Comparison of ENCODE assay signal across 9 cellular contexts in the genomic region with DNA sequence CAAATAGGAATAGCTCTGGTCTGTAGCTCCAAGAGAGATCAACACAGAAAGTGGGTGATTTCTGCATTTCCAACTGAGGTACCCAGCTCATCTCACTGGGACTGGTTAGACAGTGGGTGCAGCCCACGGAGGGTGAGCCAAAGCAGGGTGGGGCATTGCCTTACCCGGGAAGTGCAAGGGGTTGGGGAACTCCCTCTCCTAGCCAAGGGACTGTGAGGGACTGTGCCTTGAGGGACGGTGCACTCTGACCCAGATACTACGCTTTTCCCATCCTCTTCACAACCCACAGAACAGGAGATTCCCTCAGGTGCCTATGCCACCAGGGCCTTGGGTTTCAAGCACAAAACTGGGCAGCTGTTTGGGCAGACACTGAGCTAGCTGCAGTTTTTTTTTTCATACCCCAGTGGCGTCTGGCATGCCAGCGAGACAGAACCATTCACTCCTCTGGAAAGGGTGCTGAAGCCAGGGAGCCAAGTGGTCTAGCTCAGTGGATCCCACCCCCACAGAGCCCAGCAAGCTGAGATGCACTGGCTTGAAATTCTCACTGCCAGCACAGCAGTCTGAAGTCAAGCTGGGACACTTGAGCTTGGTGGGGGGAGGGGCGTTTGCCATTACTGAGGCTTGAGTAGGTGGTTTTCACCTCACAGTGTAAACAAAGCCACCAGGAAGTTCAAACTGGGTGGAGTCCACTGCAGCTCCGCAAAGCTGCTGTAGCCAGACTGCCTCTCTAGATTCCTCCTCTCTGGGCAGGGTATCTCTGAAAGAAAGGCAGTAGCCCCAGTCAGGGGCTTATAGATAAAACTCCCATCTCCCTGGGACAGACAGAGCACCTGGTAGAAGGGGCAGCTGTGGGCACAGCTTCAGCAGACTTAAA. TPM values are rescaled to one million over a fixed set of nuclear protein-coding genes. Genes with fewer than 3 reads are reported as not detected.
A peak's percentile ranks its signal among the peaks of the same experiment; 100 is the strongest.
DNase-seq lines count a peak whose midpoint lies in the region; ATAC-seq and TF ChIP-seq lines count a peak whose summit lies in the region.
"Not testable (repeated sequence)": the region's sequence is repeated elsewhere in the genome, so short reads cannot be mapped to it uniquely, and the experiment has no call there.
"Had no signal": no experiment of that assay in that cellular context is flagged by ENCODE, and none has a peak within 500 bp of the region (broad histone marks: within the 10 kb centered on the region; RNA-seq: fewer than 3 reads in every experiment).

No MANE protein-coding gene starts in this region.

- not testable (repeated sequence) for H3K4me3 ChIP-seq in fibroblast of villous mesenchyme (ENCODE audit: low read depth, low read length)

- H3K4me3 Mint-ChIP-seq in WTC11 = peak overlapping the region; percentile 36
- peak overlapping the region; percentile 58 to 83 (median 72) for H3K4me3 Mint-ChIP-seq in naive thymus-derived CD8-positive, alpha-beta T cell

- peak overlapping the region; percentile 46; the same call in 1 of the 2 replicates for H3K27ac Mint-ChIP-seq in WTC11
- H3K27ac Mint-ChIP-seq in naive thymus-derived CD8-positive, alpha-beta T cell = peak overlapping the region; percentile 92 to 99 (median 96)

- peaks cover 16% of the 10 kb centered on the region for H3K36me3 Mint-ChIP-seq in WTC11
- peaks cover 6 to 67% (median 29%) of the 10 kb centered on the region in 3 donors for H3K36me3 Mint-ChIP-seq in naive thymus-derived CD8-positive, alpha-beta T cell

- peaks cover 30% of the 10 kb centered on the region for H3K4me1 Mint-ChIP-seq in WTC11
- H3K4me1 Mint-ChIP-seq in naive thymus-derived CD8-positive, alpha-beta T cell = peaks cover 45 to 93% (median 92%) of the 10 kb centered on the region in 4 donors

- 0 out of 2 replicates have a peak, but pooled peaks have one; percentile 28 for ATAC-seq in WTC11
- peak; percentile 66 to 75 for ATAC-seq in naive thymus-derived CD8-positive, alpha-beta T cell

- not testable (repeated sequence) for H3K27me3 Mint-ChIP-seq in WTC11 (ENCODE audit: low read depth); naive thymus-derived CD8-positive, alpha-beta T cell

- peaks cover 28% of the 10 kb centered on the region for H3K9me3 Mint-ChIP-seq in WTC11
- peaks cover 5 to 63% (median 55%) of the 10 kb centered on the region in 9 donors for H3K9me3 Mint-ChIP-seq in naive thymus-derived CD8-positive, alpha-beta T cell

- peak; percentile 51 for DNase-seq in HT1080 (ENCODE audit: low read depth)
- DNase-seq in NCI-H526 (lab: John Stamatoyannopoulos, UW) = peak; percentile 73 to 88
- peak; percentile 77 for DNase-seq in WTC11 (ENCODE audit: low spot score)
- DNase-seq in activated effector memory CD4-positive, alpha-beta T cell treated with anti-CD3 and anti-CD28 coated beads, Interleukin-2, amount 50 U/mL, for 16 hours = peak; percentile 89
- peak; percentile 36 for DNase-seq in fibroblast of villous mesenchyme (ENCODE audit: low read depth)
- DNase-seq in naive thymus-derived CD8-positive, alpha-beta T cell = peak; percentile 39 to 93 (median 78)
- DNase-seq in stimulated activated CD8-positive, alpha-beta memory T cell treated with anti-CD3 and anti-CD28 coated beads, Interleukin-12 subunit alpha, Interleukin-12 subunit beta, amount 100 ng/mL, for 1 hour (ENCODE audit: low read depth) = peak; percentile 56

- peak overlapping the region; percentile 64 for H3K27ac ChIP-seq in C4-2B

- TF ChIP-seq CTCF in C4-2B (conservative IDR thresholded peaks at IDR 0.05); WTC11 (IDR thresholded peaks at IDR 0.05); fibroblast of villous mesenchyme (IDR thresholded peaks at IDR 0.05; ENCODE audit: insufficient read depth, low read depth, low read length): not testable (repeated sequence)

- CTCF ChIA-PET in WTC11 (lab: Charles Lee) = interaction anchor here (1.1 to 4.5 kb wide), 6 partner anchors 16 to 55 kb away, joined by 3 to 36 read pairs (median 5); a partner anchor contains a TSS

- POLR2A ChIA-PET in WTC11 (lab: Charles Lee) = interaction anchor here (0.8 to 1.0 kb wide), 2 partner anchors 19 to 20 kb away, joined by 3 to 5 read pairs; a partner anchor contains a TSS
- POLR2A ChIA-PET in naive thymus-derived CD8-positive, alpha-beta T cell (lab: Charles Lee) = interaction anchor here (0.6 to 21.9 kb wide), 9 partner anchors 9 to 54 kb away, joined by 3 to 707 read pairs (median 14); a partner anchor contains a TSS

TF ChIP-seq in WTC11, 78 proteins besides CTCF, POLR2A, EP300 and RAD21:
- TF ChIP-seq, protein P1, sequence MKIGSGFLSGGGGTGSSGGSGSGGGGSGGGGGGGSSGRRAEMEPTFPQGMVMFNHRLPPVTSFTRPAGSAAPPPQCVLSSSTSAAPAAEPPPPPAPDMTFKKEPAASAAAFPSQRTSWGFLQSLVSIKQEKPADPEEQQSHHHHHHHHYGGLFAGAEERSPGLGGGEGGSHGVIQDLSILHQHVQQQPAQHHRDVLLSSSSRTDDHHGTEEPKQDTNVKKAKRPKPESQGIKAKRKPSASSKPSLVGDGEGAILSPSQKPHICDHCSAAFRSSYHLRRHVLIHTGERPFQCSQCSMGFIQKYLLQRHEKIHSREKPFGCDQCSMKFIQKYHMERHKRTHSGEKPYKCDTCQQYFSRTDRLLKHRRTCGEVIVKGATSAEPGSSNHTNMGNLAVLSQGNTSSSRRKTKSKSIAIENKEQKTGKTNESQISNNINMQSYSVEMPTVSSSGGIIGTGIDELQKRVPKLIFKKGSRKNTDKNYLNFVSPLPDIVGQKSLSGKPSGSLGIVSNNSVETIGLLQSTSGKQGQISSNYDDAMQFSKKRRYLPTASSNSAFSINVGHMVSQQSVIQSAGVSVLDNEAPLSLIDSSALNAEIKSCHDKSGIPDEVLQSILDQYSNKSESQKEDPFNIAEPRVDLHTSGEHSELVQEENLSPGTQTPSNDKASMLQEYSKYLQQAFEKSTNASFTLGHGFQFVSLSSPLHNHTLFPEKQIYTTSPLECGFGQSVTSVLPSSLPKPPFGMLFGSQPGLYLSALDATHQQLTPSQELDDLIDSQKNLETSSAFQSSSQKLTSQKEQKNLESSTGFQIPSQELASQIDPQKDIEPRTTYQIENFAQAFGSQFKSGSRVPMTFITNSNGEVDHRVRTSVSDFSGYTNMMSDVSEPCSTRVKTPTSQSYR (CRISPR knock-in tag; IDR thresholded peaks at IDR 0.05) = peak; percentile 94
- peak; percentile 92 for TF ChIP-seq FOXK1 (CRISPR knock-in tag; IDR thresholded peaks at IDR 0.05)
- TF ChIP-seq ZNF423 (CRISPR knock-in tag; IDR thresholded peaks at IDR 0.05) = peak; percentile 47

RNA-seq across cellular contexts. Expression of a gene that starts 19.6 kb away (rescaled TPM):
- total RNA-seq in HT1080 (2014; rRNA removed; shearing (Covaris generic)) = 24.5 and 26.7 TPM in 2 replicates
- 21.2 and 28.2 TPM in 2 replicates for polyA plus RNA-seq in HT1080 (2015; cell fraction: cytosol; rRNA removed)
- 78.7 and 108 TPM in 2 replicates for polyA plus RNA-seq in HT1080 (2015; cell fraction: nucleus; rRNA removed)
- total RNA-seq in WTC11 (2021) = 46.4 to 54.3 TPM (median 50.7 TPM) in 3 replicates
- 75.4 and 80.7 TPM in 2 replicates for total RNA-seq in fibroblast of villous mesenchyme
- 100 to 1,000 TPM; 133 to 138 TPM for total RNA-seq in naive thymus-derived CD8-positive, alpha-beta T cell
- 10 to 100 TPM; 24.3 to 30.9 (median 29.8) TPM for polyA plus RNA-seq in naive thymus-derived CD8-positive, alpha-beta T cell

RNA-seq across cellular contexts. Expression of a gene that starts 28.1 kb away (rescaled TPM):
- total RNA-seq in HT1080 (2014; rRNA removed; shearing (Covaris generic)) = 0.10 and 0.13 TPM in 2 replicates
- 0.05 TPM in 1 of 2 replicates, not detected in the other for polyA plus RNA-seq in HT1080 (2015; cell fraction: cytosol; rRNA removed)
- polyA plus RNA-seq in HT1080 (2015; cell fraction: nucleus; rRNA removed) = 0.69 and 1.3 TPM in 2 replicates
- total RNA-seq in WTC11 (2021) (0.41 to 1.2 TPM (median 0.59 TPM) in 3 replicates), fibroblast of villous mesenchyme (0.86 and 0.97 TPM in 2 replicates)
- 10 to 100 TPM; 69.4 to 69.9 TPM for total RNA-seq in naive thymus-derived CD8-positive, alpha-beta T cell
- polyA plus RNA-seq in naive thymus-derived CD8-positive, alpha-beta T cell = 10 to 100 TPM in 2 of 3 donors, 1 to 10 TPM in 1; 7.2 to 21.8 (median 12.4) TPM
- total RNA-seq: endothelial cell of umbilical vein had no signal

RNA-seq across cellular contexts. Expression of a gene that starts 28.3 kb away (rescaled TPM):
- 746 and 855 TPM in 2 replicates for total RNA-seq in HT1080 (2014; rRNA removed; shearing (Covaris generic))
- polyA plus RNA-seq in HT1080 (2015; cell fraction: cytosol; rRNA removed) = 1,336 and 1,712 TPM in 2 replicates
- polyA plus RNA-seq in HT1080 (2015; cell fraction: nucleus; rRNA removed) = 1,131 and 1,321 TPM in 2 replicates
- 88.2 to 105 TPM (median 102 TPM) in 3 replicates for total RNA-seq in WTC11 (2021)
- 2,255 and 2,821 TPM in 2 replicates for total RNA-seq in fibroblast of villous mesenchyme
- 1,000 to 10,000 TPM; 6,403 to 7,046 TPM for total RNA-seq in naive thymus-derived CD8-positive, alpha-beta T cell
- over 10,000 TPM; 25,152 to 39,550 (median 31,716) TPM for polyA plus RNA-seq in naive thymus-derived CD8-positive, alpha-beta T cell

RNA-seq across cellular contexts. Expression of a gene that starts 53.3 kb away (rescaled TPM):
- total RNA-seq in HT1080 (2014; rRNA removed; shearing (Covaris generic)) = 6.2 and 7.1 TPM in 2 replicates
- polyA plus RNA-seq in HT1080 (2015; cell fraction: cytosol; rRNA removed) = 10.9 and 12.3 TPM in 2 replicates
- polyA plus RNA-seq in HT1080 (2015; cell fraction: nucleus; rRNA removed) = 4.8 and 6.0 TPM in 2 replicates
- total RNA-seq in WTC11 (2021) = 9.9 to 11.3 TPM (median 10.4 TPM) in 3 replicates
- total RNA-seq in fibroblast of villous mesenchyme = 6.4 and 13.4 TPM in 2 replicates
- total RNA-seq in naive thymus-derived CD8-positive, alpha-beta T cell = 10 to 100 TPM; 28.9 to 34.9 TPM
- polyA plus RNA-seq in naive thymus-derived CD8-positive, alpha-beta T cell = 10 to 100 TPM; 29.4 to 33.0 (median 31.6) TPM

Comparison
In these comparisons a context has a peak if more than half of its experiments do, and no peak if none do; other contexts are left out.
1. DNase-seq: peak in every context shown above with its lines; median percentile 89 in activated effector memory CD4-positive, alpha-beta T cell treated with anti-CD3 and anti-CD28 coated beads, Interleukin-2, amount 50 U/mL, for 16 hours; 80 in NCI-H526; 78 in naive thymus-derived CD8-positive, alpha-beta T cell; 77 in WTC11; 56 in stimulated activated CD8-positive, alpha-beta memory T cell treated with anti-CD3 and anti-CD28 coated beads, Interleukin-12 subunit alpha, Interleukin-12 subunit beta, amount 100 ng/mL, for 1 hour; 51 in HT1080; 36 in fibroblast of villous mesenchyme.
2. RNA of a gene that starts 28.1 kb away (total RNA-seq): 69.4 to 69.9 TPM in naive thymus-derived CD8-positive, alpha-beta T cell; 0.86 to 0.97 TPM in fibroblast of villous mesenchyme, 0.41 to 1.2 TPM in WTC11 and 0.10 to 0.13 TPM in HT1080; every median in the first group is over 10 times any median in the second.